Comparison of ENCODE assay signal across 1 cellular context in the genomic region with DNA sequence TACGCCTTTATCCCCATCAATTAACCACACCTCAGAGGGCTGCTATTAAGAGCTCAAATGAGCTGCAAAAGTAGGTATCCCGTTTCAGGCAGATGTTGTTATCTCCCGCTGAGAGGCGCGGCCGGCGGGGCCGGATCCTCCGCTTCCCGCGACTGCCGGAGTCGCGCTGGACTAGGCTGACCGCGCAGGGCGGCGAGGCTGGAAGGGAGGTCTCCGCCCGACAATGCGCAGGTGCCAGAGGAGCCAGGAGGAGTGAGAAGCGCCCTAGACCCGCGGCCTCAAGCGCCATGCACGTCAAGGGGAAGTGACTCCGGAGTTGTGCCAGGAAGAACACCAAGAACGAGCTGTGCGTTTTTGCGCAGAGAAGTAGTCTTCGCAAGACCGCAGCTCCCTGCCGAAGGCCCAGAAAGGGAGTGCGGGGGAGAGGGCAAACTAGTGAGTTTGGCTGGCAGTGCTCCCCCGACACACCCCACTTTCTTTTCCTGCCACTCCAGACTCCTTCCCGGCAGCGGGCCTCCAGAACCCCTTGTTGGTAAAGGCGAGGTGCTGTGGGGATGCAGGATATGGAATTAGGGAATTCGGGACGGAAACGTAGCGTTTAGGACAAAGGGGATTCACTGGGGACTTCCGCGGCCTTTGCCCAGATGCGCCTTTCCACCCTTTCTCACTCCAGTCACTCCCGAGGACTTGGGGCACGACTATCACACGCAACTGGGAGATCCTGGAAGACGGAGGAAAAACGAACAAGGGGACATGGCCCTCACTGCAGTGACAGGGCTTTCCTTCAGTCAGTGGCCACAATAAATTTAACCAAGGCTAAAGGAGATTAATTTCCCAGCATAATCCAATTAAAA.
TF ChIP-seq lines count a peak whose summit lies in the region.

No MANE protein-coding gene starts in this region.

TF ChIP-seq in HepG2, 621 proteins besides CTCF, POLR2A, EP300 and RAD21:
- TF ChIP-seq, protein P1, sequence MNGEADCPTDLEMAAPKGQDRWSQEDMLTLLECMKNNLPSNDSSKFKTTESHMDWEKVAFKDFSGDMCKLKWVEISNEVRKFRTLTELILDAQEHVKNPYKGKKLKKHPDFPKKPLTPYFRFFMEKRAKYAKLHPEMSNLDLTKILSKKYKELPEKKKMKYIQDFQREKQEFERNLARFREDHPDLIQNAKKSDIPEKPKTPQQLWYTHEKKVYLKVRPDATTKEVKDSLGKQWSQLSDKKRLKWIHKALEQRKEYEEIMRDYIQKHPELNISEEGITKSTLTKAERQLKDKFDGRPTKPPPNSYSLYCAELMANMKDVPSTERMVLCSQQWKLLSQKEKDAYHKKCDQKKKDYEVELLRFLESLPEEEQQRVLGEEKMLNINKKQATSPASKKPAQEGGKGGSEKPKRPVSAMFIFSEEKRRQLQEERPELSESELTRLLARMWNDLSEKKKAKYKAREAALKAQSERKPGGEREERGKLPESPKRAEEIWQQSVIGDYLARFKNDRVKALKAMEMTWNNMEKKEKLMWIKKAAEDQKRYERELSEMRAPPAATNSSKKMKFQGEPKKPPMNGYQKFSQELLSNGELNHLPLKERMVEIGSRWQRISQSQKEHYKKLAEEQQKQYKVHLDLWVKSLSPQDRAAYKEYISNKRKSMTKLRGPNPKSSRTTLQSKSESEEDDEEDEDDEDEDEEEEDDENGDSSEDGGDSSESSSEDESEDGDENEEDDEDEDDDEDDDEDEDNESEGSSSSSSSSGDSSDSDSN (CRISPR knock-in tag; IDR thresholded peaks at IDR 0.05): peak; percentile 32; the same call in 1 of the 2 replicates
- peak; percentile 80 for TF ChIP-seq HNRNPLL (IDR thresholded peaks at IDR 0.05; ENCODE audit: low read depth, low read length, poor library complexity, severe bottlenecking)
- no peak for TF ChIP-seq ZNF703 (CRISPR knock-in tag; IDR thresholded peaks at IDR 0.05; ENCODE audit: borderline replicate concordance)
- 0 out of 2 replicates have a peak, but pooled peaks have one; percentile 15 for TF ChIP-seq EZH2 (conservative IDR thresholded peaks at IDR 0.05; ENCODE audit: low read depth, low read length)
- TF ChIP-seq, protein P2, sequence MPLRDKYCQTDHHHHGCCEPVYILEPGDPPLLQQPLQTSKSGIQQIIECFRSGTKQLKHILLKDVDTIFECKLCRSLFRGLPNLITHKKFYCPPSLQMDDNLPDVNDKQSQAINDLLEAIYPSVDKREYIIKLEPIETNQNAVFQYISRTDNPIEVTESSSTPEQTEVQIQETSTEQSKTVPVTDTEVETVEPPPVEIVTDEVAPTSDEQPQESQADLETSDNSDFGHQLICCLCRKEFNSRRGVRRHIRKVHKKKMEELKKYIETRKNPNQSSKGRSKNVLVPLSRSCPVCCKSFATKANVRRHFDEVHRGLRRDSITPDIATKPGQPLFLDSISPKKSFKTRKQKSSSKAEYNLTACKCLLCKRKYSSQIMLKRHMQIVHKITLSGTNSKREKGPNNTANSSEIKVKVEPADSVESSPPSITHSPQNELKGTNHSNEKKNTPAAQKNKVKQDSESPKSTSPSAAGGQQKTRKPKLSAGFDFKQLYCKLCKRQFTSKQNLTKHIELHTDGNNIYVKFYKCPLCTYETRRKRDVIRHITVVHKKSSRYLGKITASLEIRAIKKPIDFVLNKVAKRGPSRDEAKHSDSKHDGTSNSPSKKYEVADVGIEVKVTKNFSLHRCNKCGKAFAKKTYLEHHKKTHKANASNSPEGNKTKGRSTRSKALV (CRISPR knock-in tag; IDR thresholded peaks at IDR 0.05): peak; percentile 84; the same call in 1 of the 2 replicates
